In the genomic region with DNA sequence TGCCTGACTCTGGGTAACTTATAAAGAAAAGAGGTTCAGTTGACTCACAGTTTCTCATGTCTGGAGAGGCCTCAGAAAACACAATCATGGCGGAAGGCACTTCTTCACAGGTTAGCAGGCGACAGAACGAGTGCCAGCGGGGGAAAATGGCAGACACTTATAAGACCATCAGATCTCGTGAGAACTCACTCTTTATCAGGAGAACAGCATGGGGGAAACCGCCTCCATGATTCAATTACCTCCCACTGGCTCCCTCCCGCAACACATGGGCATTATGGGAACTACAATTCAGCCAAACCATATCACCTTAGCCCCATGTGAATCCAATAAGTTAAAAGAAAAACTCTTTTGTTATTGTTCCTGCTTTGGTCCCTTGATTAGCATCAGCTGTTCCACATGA, we compare ENCODE assay signal across 32 cellular contexts.
"Had no signal": no experiment of that assay in that cellular context is flagged by ENCODE, and none has a peak within 500 bp of the region (broad histone marks: within the 10 kb centered on the region; RNA-seq: fewer than 3 reads in every experiment).

No MANE protein-coding gene starts in this region.

- H3K9me3 ChIP-seq: adrenal gland, body of pancreas, breast epithelium, Peyer's patch had no signal

- ATAC-seq: activated CD4-positive, CD25-positive, alpha-beta regulatory T cell treated with anti-CD3 and anti-CD28 coated beads, Interleukin-2, amount 50 U/mL, for 24 hours; activated naive CD4-positive, alpha-beta T cell treated with anti-CD3 and anti-CD28 coated beads, Interleukin-2, amount 50 U/mL, for 72 hours; activated T-cell treated with anti-CD3 and anti-CD28 coated beads, Interleukin-2, amount 50 U/mL, for 4 hours; body of pancreas; PC-3 had no signal

- H3K4me3 ChIP-seq: adrenal gland, body of pancreas, breast epithelium, Peyer's patch had no signal

- H3K27ac ChIP-seq: adrenal gland, body of pancreas, breast epithelium, Peyer's patch, WERI-Rb-1 had no signal

- H3K4me1 ChIP-seq: adrenal gland, body of pancreas, breast epithelium, Peyer's patch had no signal

- DNase-seq: activated CD4-positive, alpha-beta memory T cell treated with anti-CD3 and anti-CD28 coated beads for 36 hours; activated CD4-positive, alpha-beta T cell treated with anti-CD3 and anti-CD28 coated beads for 4 hours; activated CD4-positive, alpha-beta T cell treated with anti-CD3 and anti-CD28 coated beads, Interleukin-2, amount 50 U/mL, for 1 hour; activated CD8-positive, alpha-beta memory T cell treated with anti-CD3 and anti-CD28 coated beads, Interleukin-2, amount 50 U/mL, for 4 hours; activated gamma-delta T cell treated with Interleukin-2 at 50 U/mL for 16 hours; activated naive CD4-positive, alpha-beta T cell treated with anti-CD3 and anti-CD28 coated beads for 36 hours; activated T-cell treated with anti-CD3 and anti-CD28 coated beads for 4 hours; activated T-cell treated with anti-CD3 and anti-CD28 coated beads, Interleukin-2, amount 50 U/mL, for 4 hours; adrenal gland; body of pancreas; caudate nucleus; cerebellar nuclear complex; NCI-H1105; NCI-H1417 treated with DMSO at 0.1 percent for 48 hours; NCI-H187 treated with DMSO at 0.1 percent for 48 hours; NCI-H2081; NCI-H226; NCI-H446 treated with DMSO at 0.1 percent for 48 hours; NCI-H524 treated with DMSO at 0.1 percent for 48 hours; PC-3; Peyer's patch; RPMI8226; SIG-M5; SW 1271; T-helper 1 cell; T-helper 2 cell; T-helper 9 cell; WERI-Rb-1 had no signal

- H3K27me3 Mint-ChIP-seq: activated CD4-positive, alpha-beta memory T cell treated with anti-CD3 and anti-CD28 coated beads for 36 hours had no signal

- H3K27ac Mint-ChIP-seq: activated CD4-positive, alpha-beta memory T cell treated with anti-CD3 and anti-CD28 coated beads for 36 hours; activated naive CD4-positive, alpha-beta T cell treated with anti-CD3 and anti-CD28 coated beads for 36 hours; activated naive CD4-positive, alpha-beta T cell treated with anti-CD3 and anti-CD28 coated beads, Interleukin-2, amount 50 U/mL, for 72 hours; activated T-helper 1 cell treated with anti-CD3 and anti-CD28 coated beads, Interleukin-12 subunit alpha, Interleukin-12 subunit beta, Interleukin-2, Interleukin-4 antibody, amounts not matched to agents 30 ng/mL and 10 ng/mL and 1 ng/mL, durations not matched to agents 14 hours and 24 hours and 36 hours had no signal

- H3K36me3 Mint-ChIP-seq: activated CD4-positive, alpha-beta memory T cell treated with anti-CD3 and anti-CD28 coated beads for 36 hours had no signal

- H3K4me3 Mint-ChIP-seq: activated CD4-positive, alpha-beta memory T cell treated with anti-CD3 and anti-CD28 coated beads for 36 hours; activated naive CD4-positive, alpha-beta T cell treated with anti-CD3 and anti-CD28 coated beads for 36 hours; activated T-cell treated with anti-CD3 and anti-CD28 coated beads, Interleukin-2, amount 50 U/mL, for 4 hours; activated T-helper 1 cell treated with anti-CD3 and anti-CD28 coated beads, Interleukin-12 subunit alpha, Interleukin-12 subunit beta, Interleukin-2, Interleukin-4 antibody, amounts not matched to agents 30 ng/mL and 10 ng/mL and 1 ng/mL, durations not matched to agents 14 hours and 24 hours and 36 hours had no signal

- H3K27me3 ChIP-seq: adrenal gland, body of pancreas, breast epithelium, Peyer's patch had no signal

- H3K36me3 ChIP-seq: adrenal gland, breast epithelium, Peyer's patch, WERI-Rb-1 had no signal
